Comparison of ENCODE assay signal across 8 cellular contexts in genomic region chr18:76450452-76450851, GRCh38. TPM values are rescaled to one million over a fixed set of nuclear protein-coding genes. Genes with fewer than 3 reads are reported as not detected.
DNase-seq lines count a peak whose midpoint lies in the region; ATAC-seq and TF ChIP-seq lines count a peak whose summit lies in the region.

No MANE protein-coding gene starts in this region.

- H3K4me3 ChIP-seq in GM12864 (ENCODE audit: low read depth, low read length) (peak overlapping the region; percentile 47; the same call in 1 of the 2 replicates), cardiac muscle cell (peak overlapping the region; percentile 26)

- H3K36me3 ChIP-seq in cardiac muscle cell = no peaks in the 10 kb centered on the region

- H3K4me1 ChIP-seq in cardiac muscle cell (ENCODE audit: low read depth) = peaks cover 81% of the 10 kb centered on the region

- ATAC-seq in sciatic nerve = peak; percentile 18
- no peak for ATAC-seq in HG03095 (IDR thresholded peaks at IDR 0.05; ENCODE audit: unreplicated experiment)

- DNase-seq in GM12864 (ENCODE audit: low read depth) = no peak
- peak; percentile 44 for DNase-seq in activated CD8-positive, alpha-beta memory T cell treated with anti-CD3 and anti-CD28 coated beads, Interleukin-2, amount 50 U/mL, for 48 hours
- peak in 1 of 2 donors; percentile 67 for DNase-seq in cardiac muscle cell (ENCODE audit: low read depth in 1 of 2, low spot score in 1 of 2)
- peak; percentile 45 for DNase-seq in sciatic nerve (ENCODE audit: low spot score)
- no peak for DNase-seq in NCI-H2081 treated with DMSO at 0.1 percent for 48 hours (lab: John Stamatoyannopoulos, UW)
- no peak for DNase-seq in DMS79 treated with DMSO at 0.1 percent for 48 hours (lab: John Stamatoyannopoulos, UW)
- DNase-seq in 8988T = no peak

- peak overlapping the region; percentile 86 for H3K27ac ChIP-seq in cardiac muscle cell

- H3K9me3 ChIP-seq in cardiac muscle cell (ENCODE audit: low read depth) = no peaks in the 10 kb centered on the region

- intact Hi-C loops in sciatic nerve (cut with DNase I) = no loop called here

- H3K27me3 ChIP-seq in cardiac muscle cell = no peaks in the 10 kb centered on the region

- TF ChIP-seq CTCF in GM12864 (IDR thresholded peaks at IDR 0.05; ENCODE audit: low read depth, low read length, missing control alignments) (no peak), cardiac muscle cell (IDR thresholded peaks at IDR 0.05; ENCODE audit: low read depth, low read length) (no peak)

RNA-seq across cellular contexts. Expression of gene ZNF516, which starts 44.6 kb away (rescaled TPM):
- total RNA-seq in cardiac muscle cell = 44.7 and 78.6 TPM in 2 replicates
- polyA plus RNA-seq in cardiac muscle cell = 17.0 and 26.2 TPM in 2 replicates
- 53.5 TPM for total RNA-seq in sciatic nerve

Comparison
In these comparisons a context has a peak if more than half of its experiments do, and no peak if none do; other contexts are left out.
1. DNase-seq: peak in activated CD8-positive, alpha-beta memory T cell treated with anti-CD3 and anti-CD28 coated beads, Interleukin-2, amount 50 U/mL, for 48 hours (single experiment) and sciatic nerve (single experiment); none in GM12864 (single experiment), NCI-H2081 treated with DMSO at 0.1 percent for 48 hours (single experiment), DMS79 treated with DMSO at 0.1 percent for 48 hours (single experiment) and 8988T (single experiment).